In genomic region chr3:71315431-71315830, GRCh38 we compare ENCODE assay signal across 34 cellular contexts.
DNase-seq lines count a peak whose midpoint lies in the region; ATAC-seq, FAIRE-seq and TF ChIP-seq lines count a peak whose summit lies in the region.
"Had no signal": no experiment of that assay in that cellular context is flagged by ENCODE, and none has a peak within 500 bp of the region (broad histone marks: within the 10 kb centered on the region; RNA-seq: fewer than 3 reads in every experiment).

No MANE protein-coding gene starts in this region.

- POLR2A ChIA-PET in HepG2 (lab: Yijun Ruan, JAX): no interaction called here

- H3K27me3 Mint-ChIP-seq in activated naive CD8-positive, alpha-beta T cell treated with anti-CD3 and anti-CD28 coated beads, Interleukin-2, amount 50 U/mL, for 24 hours: no peaks in the 10 kb centered on the region
- no peaks in the 10 kb centered on the region for H3K27me3 Mint-ChIP-seq in naive B cell
- H3K27me3 Mint-ChIP-seq: CD8-positive, alpha-beta memory T cell had no signal

- TF ChIP-seq CTCF in HepG2 (CRISPR knock-in tag; IDR thresholded peaks at IDR 0.05) (no peak), right lobe of liver (IDR thresholded peaks at IDR 0.05) (no peak), upper lobe of right lung (IDR thresholded peaks at IDR 0.05) (no peak)

- no peaks in the 10 kb centered on the region for H3K9me3 ChIP-seq in HepG2 (ENCODE audit: low read length)
- H3K9me3 ChIP-seq in right lobe of liver: no peaks in the 10 kb centered on the region
- H3K9me3 ChIP-seq in upper lobe of right lung: no peaks in the 10 kb centered on the region
- H3K9me3 ChIP-seq: esophagus muscularis mucosa, heart left ventricle, thoracic aorta, uterus had no signal

- H3K4me1 ChIP-seq in HepG2 (ENCODE audit: insufficient read depth, low read length) (peaks cover 49% of the 10 kb centered on the region), right lobe of liver (peaks cover 0 to 13% (median 4%) of the 10 kb centered on the region in 4 donors), upper lobe of right lung (peaks cover 29% of the 10 kb centered on the region)
- H3K4me1 ChIP-seq: uterus had no signal

- in situ Hi-C loops in HepG2 (cut with HindIII; ENCODE audit: extremely low pct_ligation_motif_present, low pct_unique_long_range_greater_than_20kb): no loop called here

- FAIRE-seq in HepG2 (lab: Jason Lieb, UNC): peak; percentile 44
- FAIRE-seq in H54 (lab: Jason Lieb, UNC): no peak
- FAIRE-seq: A204.1, astrocyte, GM18507, GM19239, kidney had no signal

- H3K9me3 Mint-ChIP-seq in activated naive CD8-positive, alpha-beta T cell treated with anti-CD3 and anti-CD28 coated beads, Interleukin-2, amount 50 U/mL, for 24 hours: no peaks in the 10 kb centered on the region
- H3K9me3 Mint-ChIP-seq in naive B cell: no peaks in the 10 kb centered on the region
- H3K9me3 Mint-ChIP-seq: activated T-helper 2 cell treated with anti-CD3 and anti-CD28 coated beads, Interferon-gamma antibody, Interleukin-2, Interleukin-4, amounts not matched to agents 10 μg/mL and 5 μg/mL and 100 μg/mL, durations not matched to agents 14 hours and 24 hours and 36 hours; CD8-positive, alpha-beta memory T cell; HFFc6; natural killer cell had no signal

- H3K27me3 ChIP-seq in HepG2 (ENCODE audit: control insufficient read depth in 1 of 2, insufficient read depth in 2 of 2, low read length in 2 of 2) (no peaks in the 10 kb centered on the region), right lobe of liver (no peaks in the 10 kb centered on the region), upper lobe of right lung (no peaks in the 10 kb centered on the region)
- H3K27me3 ChIP-seq: esophagus muscularis mucosa, heart left ventricle, uterus had no signal

- H3K9ac ChIP-seq in HepG2 (ENCODE audit: insufficient read depth, low read depth, low read length): no peak overlapping the region
- H3K9ac ChIP-seq: GM23248 had no signal

- WGBS in HepG2 (ENCODE audit: low lambda C conversion rate): 88% methylated on average over 2 of the region's 2 CpGs
- 88% methylated on average over 1 of the region's 2 CpGs for WGBS in right lobe of liver (ENCODE audit: insufficient coverage, low coverage, low lambda C conversion rate, missing lambda C conversion rate)

- CTCF ChIA-PET in HepG2 (lab: Yijun Ruan, JAX; ENCODE audit: low intra/inter-chr PET ratio, low total read pairs): no interaction called here

- peaks cover 10% of the 10 kb centered on the region for H3K79me2 ChIP-seq in HepG2 (ENCODE audit: insufficient read depth, low read length)

- TF ChIP-seq POLR2A in HepG2 (IDR thresholded peaks at IDR 0.05; ENCODE audit: insufficient read depth in 1 of 2, low read depth in 2 of 2, low read length in 2 of 2) (no peak), right lobe of liver (IDR thresholded peaks at IDR 0.05) (no peak), H54 (IDR thresholded peaks at IDR 0.05; ENCODE audit: low read depth, low read length) (no peak)

- H3K27ac ChIP-seq in HepG2 (ENCODE audit: extremely low read length, insufficient read depth, low read length) (no peak overlapping the region), right lobe of liver (no peak overlapping the region), upper lobe of right lung (peak overlapping the region; percentile 34)
- H3K27ac ChIP-seq: GM23248, heart left ventricle, SK-N-MC, thoracic aorta, uterus had no signal

- H3K27ac Mint-ChIP-seq in activated naive CD8-positive, alpha-beta T cell treated with anti-CD3 and anti-CD28 coated beads, Interleukin-2, amount 50 U/mL, for 24 hours: peak overlapping the region; percentile 62
- peak overlapping the region; percentile 41 to 75 (median 60) for H3K27ac Mint-ChIP-seq in naive B cell
- H3K27ac Mint-ChIP-seq: activated T-helper 2 cell treated with anti-CD3 and anti-CD28 coated beads, Interferon-gamma antibody, Interleukin-2, Interleukin-4, amounts not matched to agents 10 μg/mL and 5 μg/mL and 100 μg/mL, durations not matched to agents 14 hours and 24 hours and 36 hours; HFFc6 had no signal

- H4K20me1 ChIP-seq in HepG2 (ENCODE audit: insufficient read depth, low read length): peaks cover 3% of the 10 kb centered on the region; the same call in 1 of the 2 replicates

- H3K4me3 ChIP-seq in HepG2 (replicated peaks in 1 of 3; ENCODE audit: insufficient read depth in 1 of 3, low read depth in 2 of 3, low read length in 3 of 3) (no peak overlapping the region), right lobe of liver (no peak overlapping the region), upper lobe of right lung (no peak overlapping the region)
- H3K4me3 ChIP-seq: esophagus muscularis mucosa, GM23248, heart left ventricle, SK-N-MC, thoracic aorta, uterus had no signal

- H3K4me3 Mint-ChIP-seq in activated naive CD8-positive, alpha-beta T cell treated with anti-CD3 and anti-CD28 coated beads, Interleukin-2, amount 50 U/mL, for 24 hours: no peak overlapping the region
- peak overlapping the region in 4 of 8 donors; percentile 1 to 85 (median 26) for H3K4me3 Mint-ChIP-seq in naive B cell
- H3K4me3 Mint-ChIP-seq: CD8-positive, alpha-beta memory T cell; HFFc6; natural killer cell had no signal

- ATAC-seq in HepG2 (peak; percentile 26), right lobe of liver (no peak), naive B cell (ENCODE audit: low read depth in 2 of 2) (peak in 1 of 2 donors; percentile 13), upper lobe of right lung (peak; percentile 25)
- ATAC-seq in activated naive CD8-positive, alpha-beta T cell treated with anti-CD3 and anti-CD28 coated beads, Interleukin-2, amount 50 U/mL, for 24 hours: no peak
- ATAC-seq: heart left ventricle, natural killer cell had no signal

- BruUV-seq in HepG2 (replicated peaks; lab: Mats Ljungman, UMichigan): no TSS peak

- no peak for DNase-seq in HepG2 (ENCODE audit: low spot score)
- no peak for DNase-seq in right lobe of liver
- no peak for DNase-seq in activated naive CD8-positive, alpha-beta T cell treated with anti-CD3 and anti-CD28 coated beads, Interleukin-2, amount 50 U/mL, for 24 hours
- no peak for DNase-seq in naive B cell
- no peak for DNase-seq in upper lobe of right lung
- DNase-seq in H54 (ENCODE audit: insufficient read length, low spot score): no peak
- DNase-seq in HCEC 1CT: no peak
- DNase-seq in cardiac septum (ENCODE audit: low spot score): no peak
- DNase-seq: activated CD4-positive, alpha-beta T cell treated with anti-CD3 and anti-CD28 coated beads, Interleukin-2, amount 50 U/mL, for 4 hours; activated CD8-positive, alpha-beta memory T cell treated with anti-CD3 and anti-CD28 coated beads, Interleukin-2, amount 50 U/mL, for 4 hours; CD8-positive, alpha-beta memory T cell; central memory CD4-positive, alpha-beta T cell; dermis blood vessel endothelial cell; DMS 273 treated with DMSO at 0.1 percent for 48 hours; EL; foreskin fibroblast; GM23248; heart left ventricle; HFFc6; kidney; natural killer cell; NCI-H1417 treated with DMSO at 0.1 percent for 48 hours; NCI-H2029 treated with DMSO at 0.1 percent for 48 hours; NCI-H524 treated with DMSO at 0.1 percent for 48 hours; stimulated activated naive CD4-positive, alpha-beta T cell; uterus had no signal

- H2AFZ ChIP-seq in HepG2 (ENCODE audit: low read length): no peak overlapping the region
- H2AFZ ChIP-seq: GM23248 had no signal

- peaks cover 9% of the 10 kb centered on the region for H3K36me3 Mint-ChIP-seq in activated naive CD8-positive, alpha-beta T cell treated with anti-CD3 and anti-CD28 coated beads, Interleukin-2, amount 50 U/mL, for 24 hours (ENCODE audit: low read depth)
- peaks cover 0 to 10% of the 10 kb centered on the region in 2 donors for H3K36me3 Mint-ChIP-seq in naive B cell
- H3K36me3 Mint-ChIP-seq: natural killer cell had no signal

- H3K36me3 ChIP-seq in HepG2 (replicated peaks in 1 of 2; ENCODE audit: control insufficient read depth in 1 of 2, insufficient read depth in 2 of 2, low read length in 2 of 2) (peaks cover 1 to 12% of the 10 kb centered on the region in 2 experiments; a peak in 1 of 5 replicates), right lobe of liver (no peaks in the 10 kb centered on the region), upper lobe of right lung (no peaks in the 10 kb centered on the region)
- H3K36me3 ChIP-seq: esophagus muscularis mucosa, heart left ventricle, thoracic aorta, uterus had no signal

- TF ChIP-seq RAD21 in HepG2 (CRISPR knock-in tag; IDR thresholded peaks at IDR 0.05): no peak

- TF ChIP-seq EP300 in HepG2 (IDR thresholded peaks at IDR 0.05; ENCODE audit: low read depth in 2 of 2, low read length in 2 of 2): no peak
- no peak for TF ChIP-seq EP300 in HepG2 (CRISPR knock-in tag; IDR thresholded peaks at IDR 0.05; ENCODE audit: borderline replicate concordance)

- intact Hi-C loops in HepG2 (cut with micrococcal nuclease; ENCODE audit: unreplicated experiment) (no loop called here), right lobe of liver (cut with DNase I) (no loop called here), upper lobe of right lung (cut with DNase I) (no loop called here), cardiac septum (cut with DNase I) (loop anchor here (10.0 kb wide), 1 partner anchor 89 kb away; no protein-coding TSS in a partner anchor)

- H3K4me1 Mint-ChIP-seq in activated naive CD8-positive, alpha-beta T cell treated with anti-CD3 and anti-CD28 coated beads, Interleukin-2, amount 50 U/mL, for 24 hours: peaks cover 60% of the 10 kb centered on the region
- H3K4me1 Mint-ChIP-seq in naive B cell: peaks cover 40 to 60% (median 43%) of the 10 kb centered on the region in 3 donors

- no peak overlapping the region for H3K4me2 ChIP-seq in HepG2 (ENCODE audit: low read depth, low read length)

TF ChIP-seq in HepG2, 621 proteins besides CTCF, POLR2A, EP300 and RAD21:
- TF ChIP-seq ZNF329 (CRISPR knock-in tag; IDR thresholded peaks at IDR 0.05; ENCODE audit: low read depth) (no peak), NFE2L1 (CRISPR knock-in tag; IDR thresholded peaks at IDR 0.05; ENCODE audit: borderline replicate concordance) (no peak), ZNF251 (CRISPR knock-in tag; IDR thresholded peaks at IDR 0.05) (no peak), RFX5 (IDR thresholded peaks at IDR 0.05; ENCODE audit: low read depth, low read length) (no peak), ZNF275 (CRISPR knock-in tag; IDR thresholded peaks at IDR 0.05; ENCODE audit: borderline replicate concordance) (no peak), ZNF180 (CRISPR knock-in tag; IDR thresholded peaks at IDR 0.05; ENCODE audit: borderline replicate concordance, low read depth) (no peak), HNF4G (IDR thresholded peaks at IDR 0.05; ENCODE audit: borderline replicate concordance, low read depth, low read length) (no peak), HNF4G (CRISPR knock-in tag; IDR thresholded peaks at IDR 0.05; ENCODE audit: borderline replicate concordance, low read depth) (no peak)

Comparison
In these comparisons a context has a peak if more than half of its experiments do, and no peak if none do; other contexts are left out.
1. ATAC-seq: peak in HepG2 (single experiment) and upper lobe of right lung (single experiment); none in right lobe of liver (0 of 4) and activated naive CD8-positive, alpha-beta T cell treated with anti-CD3 and anti-CD28 coated beads, Interleukin-2, amount 50 U/mL, for 24 hours (single experiment).